ENCODE assay signal across 1 cellular context in the genomic region with DNA sequence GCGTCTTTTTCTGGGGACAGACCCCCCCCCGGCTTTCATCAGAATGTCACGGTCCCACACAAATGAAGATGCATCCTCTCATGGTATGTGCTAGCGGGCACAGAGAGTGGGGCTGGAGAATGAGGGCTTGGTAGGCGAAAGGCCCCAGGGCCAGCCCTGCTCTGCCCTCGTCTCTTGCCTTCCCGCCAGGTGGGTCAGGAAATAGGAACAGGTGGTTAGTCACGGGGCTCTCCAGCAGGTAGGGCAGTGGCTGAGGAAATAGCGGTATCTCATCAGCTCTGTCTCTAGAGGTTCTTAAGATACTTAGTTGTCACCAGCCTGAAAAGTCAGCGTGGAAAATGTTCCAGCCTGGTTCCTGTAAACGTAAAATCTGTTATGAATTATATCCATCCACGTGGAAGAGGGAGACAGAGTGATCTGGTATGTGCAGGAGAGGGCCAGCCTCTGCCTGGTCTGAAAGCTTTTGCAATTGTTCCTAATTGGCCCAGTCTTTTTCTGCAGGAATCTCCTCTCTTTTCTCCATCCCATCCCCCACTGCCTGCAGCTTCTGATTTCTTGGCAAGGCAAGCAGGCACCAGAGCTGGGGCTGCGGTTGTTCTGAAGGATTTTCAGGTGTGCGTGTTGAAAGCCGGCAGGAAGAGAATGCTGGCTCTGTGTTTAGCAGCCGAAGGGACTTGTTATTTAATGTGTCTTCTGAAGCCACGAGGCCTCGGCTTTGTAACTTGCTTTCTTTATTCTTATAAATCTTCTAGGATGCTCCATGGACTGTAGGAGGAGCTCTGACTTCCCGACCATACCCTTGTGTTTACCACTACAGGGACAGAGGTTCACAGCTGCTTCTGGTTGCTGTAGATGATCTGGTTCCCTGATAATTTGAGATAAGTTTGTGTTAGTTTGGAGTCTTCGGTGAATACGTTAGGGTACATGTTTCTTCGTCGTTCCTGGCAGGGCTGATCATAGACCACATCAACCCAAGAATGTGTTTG.
A peak's percentile ranks its signal among the peaks of the same experiment; 100 is the strongest.
TF ChIP-seq lines count a peak whose summit lies in the region.

No MANE protein-coding gene starts in this region.

TF ChIP-seq in SK-N-SH, 30 proteins besides CTCF, POLR2A, EP300 and RAD21 (continued from another document):
- TF ChIP-seq ZBTB33 (IDR thresholded peaks at IDR 0.05; ENCODE audit: borderline replicate concordance, low read depth) (no peak), JUND (IDR thresholded peaks at IDR 0.05) (no peak), PBX3 (IDR thresholded peaks at IDR 0.05) (no peak), FOXJ3 (CRISPR knock-in tag; IDR thresholded peaks at IDR 0.05) (no peak), FOXM1 (IDR thresholded peaks at IDR 0.05; ENCODE audit: low read depth) (no peak), FOSL2 (IDR thresholded peaks at IDR 0.05; ENCODE audit: borderline replicate concordance, low read depth) (no peak), TCF12 (IDR thresholded peaks at IDR 0.05) (peak; percentile 65), TEAD4 (IDR thresholded peaks at IDR 0.05; ENCODE audit: borderline replicate concordance, insufficient read depth) (no peak), SIN3A (IDR thresholded peaks at IDR 0.05; ENCODE audit: borderline replicate concordance, low read depth, low read length) (no peak), EZH2phosphoT487 (IDR thresholded peaks at IDR 0.05; ENCODE audit: borderline replicate concordance, low read depth) (no peak), CHD2 (IDR thresholded peaks at IDR 0.05; ENCODE audit: low read length, partially characterized antibody) (no peak), NFIC (IDR thresholded peaks at IDR 0.05; ENCODE audit: borderline replicate concordance) (peak; percentile 39; the same call in 1 of the 2 replicates), RXRA (IDR thresholded peaks at IDR 0.05; ENCODE audit: borderline replicate concordance, low read depth) (no peak), GATA2 (CRISPR knock-in tag; IDR thresholded peaks at IDR 0.05) (peak; percentile 65), MEF2A (IDR thresholded peaks at IDR 0.05; ENCODE audit: borderline replicate concordance, low read depth) (no peak), YY1 (IDR thresholded peaks at IDR 0.05; ENCODE audit: low read depth) (no peak), GABPA (IDR thresholded peaks at IDR 0.05; ENCODE audit: low read depth) (no peak)
- TF ChIP-seq, protein P1, sequence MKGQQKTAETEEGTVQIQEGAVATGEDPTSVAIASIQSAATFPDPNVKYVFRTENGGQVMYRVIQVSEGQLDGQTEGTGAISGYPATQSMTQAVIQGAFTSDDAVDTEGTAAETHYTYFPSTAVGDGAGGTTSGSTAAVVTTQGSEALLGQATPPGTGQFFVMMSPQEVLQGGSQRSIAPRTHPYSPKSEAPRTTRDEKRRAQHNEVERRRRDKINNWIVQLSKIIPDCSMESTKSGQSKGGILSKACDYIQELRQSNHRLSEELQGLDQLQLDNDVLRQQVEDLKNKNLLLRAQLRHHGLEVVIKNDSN (IDR thresholded peaks at IDR 0.05; ENCODE audit: borderline replicate concordance, low read depth), result no peak
- TF ChIP-seq, protein P2, sequence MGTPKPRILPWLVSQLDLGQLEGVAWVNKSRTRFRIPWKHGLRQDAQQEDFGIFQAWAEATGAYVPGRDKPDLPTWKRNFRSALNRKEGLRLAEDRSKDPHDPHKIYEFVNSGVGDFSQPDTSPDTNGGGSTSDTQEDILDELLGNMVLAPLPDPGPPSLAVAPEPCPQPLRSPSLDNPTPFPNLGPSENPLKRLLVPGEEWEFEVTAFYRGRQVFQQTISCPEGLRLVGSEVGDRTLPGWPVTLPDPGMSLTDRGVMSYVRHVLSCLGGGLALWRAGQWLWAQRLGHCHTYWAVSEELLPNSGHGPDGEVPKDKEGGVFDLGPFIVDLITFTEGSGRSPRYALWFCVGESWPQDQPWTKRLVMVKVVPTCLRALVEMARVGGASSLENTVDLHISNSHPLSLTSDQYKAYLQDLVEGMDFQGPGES (IDR thresholded peaks at IDR 0.05; ENCODE audit: low read depth, low read length), result no peak
